Comparison of ENCODE assay signal across 22 cellular contexts in genomic region chr1:209616366-209617046, GRCh38. TPM values are rescaled to one million over a fixed set of nuclear protein-coding genes. Genes with fewer than 3 reads are reported as not detected.
"Had no signal": no experiment of that assay in that cellular context is flagged by ENCODE, and none has a peak within 500 bp of the region (broad histone marks: within the 10 kb centered on the region; RNA-seq: fewer than 3 reads in every experiment).

No MANE protein-coding gene starts in this region.

- ATAC-seq: activated T-helper 17 cell treated with anti-CD3 and anti-CD28 coated beads, Interleukin-2, amount 50 U/mL, for 72 hours; sciatic nerve had no signal

- H3K4me1 ChIP-seq: ascending aorta, parathyroid adenoma had no signal

- DNase-seq: activated CD4-positive, alpha-beta T cell treated with anti-CD3 and anti-CD28 coated beads, Interleukin-2, amount 50 U/mL, for 1 hour; activated CD4-positive, CD25-positive, alpha-beta regulatory T cell treated with anti-CD3 and anti-CD28 coated beads, Interleukin-2, amount 50 U/mL, for 72 hours; activated CD8-positive, alpha-beta memory T cell treated with anti-CD3 and anti-CD28 coated beads for 24 hours; activated CD8-positive, alpha-beta memory T cell treated with anti-CD3 and anti-CD28 coated beads, Interleukin-2, amount 50 U/mL, for 4 hours; activated naive CD4-positive, alpha-beta T cell; activated T-cell treated with anti-CD3 and anti-CD28 coated beads, Interleukin-2, amount 50 U/mL, for 24 hours; adrenal gland; brain microvascular endothelial cell; central memory CD4-positive, alpha-beta T cell; kidney glomerular epithelial cell; nucleus accumbens; stimulated activated CD4-positive, alpha-beta T cell treated with anti-CD3 and anti-CD28 coated beads, Interleukin-4, amount 100 ng/mL, for 1 hour; stimulated activated naive CD4-positive, alpha-beta T cell treated with Interleukin-2 at 50 U/mL for 16 hours; T-helper 1 cell; WERI-Rb-1 had no signal

- H3K27ac ChIP-seq: adrenal gland, ascending aorta, brain microvascular endothelial cell, coronary artery, parathyroid adenoma, thyroid gland, WERI-Rb-1 had no signal

- H2AFZ ChIP-seq: parathyroid adenoma had no signal

- H3K36me3 ChIP-seq: adrenal gland, ascending aorta, brain microvascular endothelial cell, thyroid gland, WERI-Rb-1 had no signal

- FAIRE-seq: TTC549 had no signal

- H3K79me2 ChIP-seq: parathyroid adenoma had no signal

- H3K4me3 ChIP-seq: adrenal gland, ascending aorta, coronary artery, thyroid gland had no signal

- H3K27me3 ChIP-seq: adrenal gland, ascending aorta, brain microvascular endothelial cell, thyroid gland had no signal

- H3K9ac ChIP-seq: parathyroid adenoma had no signal

- H3K9me3 ChIP-seq: adrenal gland, ascending aorta, thyroid gland had no signal

RNA-seq across cellular contexts. Expression of gene CAMK1G, which starts 33.0 kb away (rescaled TPM):
- total RNA-seq: ascending aorta, thyroid gland had no signal
